Comparison of ENCODE assay signal across 13 cellular contexts in the genomic region with DNA sequence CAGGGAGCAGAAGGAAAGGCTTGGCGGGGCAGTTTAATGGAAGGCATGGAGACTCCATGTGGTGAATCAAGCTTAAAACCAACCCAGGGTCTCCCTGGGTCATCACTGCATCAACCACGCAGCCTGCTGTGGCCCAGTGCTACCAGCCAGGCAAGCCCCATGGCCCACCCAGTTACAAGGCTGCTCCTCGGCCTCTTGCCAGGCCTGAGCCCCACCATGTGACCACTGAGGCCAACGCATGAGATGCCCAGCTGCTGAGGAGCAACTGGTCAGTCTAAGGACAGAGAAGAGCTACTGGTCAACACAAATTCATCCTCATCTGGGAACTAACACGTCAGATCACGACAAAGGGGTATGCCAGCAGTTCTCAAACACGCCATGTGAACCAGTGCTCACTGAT. TPM values are rescaled to one million over a fixed set of nuclear protein-coding genes. Genes with fewer than 3 reads are reported as not detected.
"Had no signal": no experiment of that assay in that cellular context is flagged by ENCODE, and none has a peak within 500 bp of the region (broad histone marks: within the 10 kb centered on the region; RNA-seq: fewer than 3 reads in every experiment).

No MANE protein-coding gene starts in this region.

- ATAC-seq: stimulated activated naive B cell treated with anti-CD40 and anti-IgM and Interleukin-4, amounts not matched to agents 10 μg/mL and 1 μg/mL and 100 μg/mL, for 72 hours had no signal

- DNase-seq: activated CD4-positive, CD25-positive, alpha-beta regulatory T cell treated with anti-CD3 and anti-CD28 coated beads, Interleukin-2, amount 50 U/mL, for 72 hours; activated naive CD4-positive, alpha-beta T cell treated with anti-CD3 and anti-CD28 coated beads, Interleukin-2, amount 10 ng/mL, durations not matched to agents 7 days and 5 days; activated T-cell treated with anti-CD3 and anti-CD28 coated beads for 4 hours; immature natural killer cell; mesendoderm; stimulated activated naive B cell treated with anti-CD40 and anti-IgM and Interleukin-4, amounts not matched to agents 10 μg/mL and 1 μg/mL and 100 μg/mL, for 72 hours; SW 1271; upper lobe of left lung had no signal

- H3K4me1 Mint-ChIP-seq: activated naive CD4-positive, alpha-beta T cell treated with anti-CD3 and anti-CD28 coated beads, Interleukin-2, amount 10 ng/mL, durations not matched to agents 7 days and 5 days had no signal

- H3K27ac ChIP-seq: cardiac muscle cell, upper lobe of left lung had no signal

- H3K9me3 ChIP-seq: upper lobe of left lung had no signal

- H3K27me3 Mint-ChIP-seq: activated naive CD4-positive, alpha-beta T cell treated with anti-CD3 and anti-CD28 coated beads, Interleukin-2, amount 10 ng/mL, durations not matched to agents 7 days and 5 days; stimulated activated naive B cell treated with anti-CD40 and anti-IgM and Interleukin-4, amounts not matched to agents 10 μg/mL and 1 μg/mL and 100 μg/mL, for 72 hours had no signal

- H3K4me1 ChIP-seq: upper lobe of left lung had no signal

- H3K36me3 ChIP-seq: cardiac muscle cell had no signal

- H3K27me3 ChIP-seq: cardiac muscle cell, upper lobe of left lung had no signal

- H3K9me3 Mint-ChIP-seq: activated naive CD4-positive, alpha-beta T cell treated with anti-CD3 and anti-CD28 coated beads, Interleukin-2, amount 10 ng/mL, durations not matched to agents 7 days and 5 days; activated T-helper 2 cell treated with anti-CD3 and anti-CD28 coated beads, Interferon-gamma antibody, Interleukin-2, Interleukin-4, amounts not matched to agents 10 μg/mL and 5 μg/mL and 100 μg/mL, durations not matched to agents 14 hours and 24 hours and 36 hours; immature natural killer cell; stimulated activated naive B cell treated with anti-CD40 and anti-IgM and Interleukin-4, amounts not matched to agents 10 μg/mL and 1 μg/mL and 100 μg/mL, for 72 hours; T-helper 2 cell treated with Interferon-gamma antibody and Interleukin-4, amounts not matched to agents 5 μg/mL and 100 μg/mL, for 36 hours had no signal

- H3K27ac Mint-ChIP-seq: activated T-helper 2 cell treated with anti-CD3 and anti-CD28 coated beads, Interferon-gamma antibody, Interleukin-2, Interleukin-4, amounts not matched to agents 10 μg/mL and 5 μg/mL and 100 μg/mL, durations not matched to agents 14 hours and 24 hours and 36 hours; stimulated activated naive B cell treated with anti-CD40 and anti-IgM and Interleukin-4, amounts not matched to agents 10 μg/mL and 1 μg/mL and 100 μg/mL, for 72 hours; T-helper 2 cell treated with Interferon-gamma antibody and Interleukin-4, amounts not matched to agents 5 μg/mL and 100 μg/mL, for 36 hours had no signal

- H3K4me3 Mint-ChIP-seq: activated naive CD4-positive, alpha-beta T cell treated with anti-CD3 and anti-CD28 coated beads, Interleukin-2, amount 10 ng/mL, durations not matched to agents 7 days and 5 days; immature natural killer cell; stimulated activated naive B cell treated with anti-CD40 and anti-IgM and Interleukin-4, amounts not matched to agents 10 μg/mL and 1 μg/mL and 100 μg/mL, for 72 hours; T-helper 2 cell treated with Interferon-gamma antibody and Interleukin-4, amounts not matched to agents 5 μg/mL and 100 μg/mL, for 36 hours had no signal

- H3K4me3 ChIP-seq: cardiac muscle cell, upper lobe of left lung had no signal

RNA-seq across cellular contexts. Expression of a gene that starts 27.7 kb away (rescaled TPM):
- total RNA-seq: activated T-helper 2 cell treated with anti-CD3 and anti-CD28 coated beads, Interferon-gamma antibody, Interleukin-2, Interleukin-4, amounts not matched to agents 10 μg/mL and 5 μg/mL and 100 μg/mL, durations not matched to agents 14 hours and 24 hours and 36 hours; dermis microvascular lymphatic vessel endothelial cell; pulmonary artery endothelial cell had no signal
- polyA plus RNA-seq: immature natural killer cell had no signal
